19 cellular contexts compared by ENCODE assay signal in the genomic region with DNA sequence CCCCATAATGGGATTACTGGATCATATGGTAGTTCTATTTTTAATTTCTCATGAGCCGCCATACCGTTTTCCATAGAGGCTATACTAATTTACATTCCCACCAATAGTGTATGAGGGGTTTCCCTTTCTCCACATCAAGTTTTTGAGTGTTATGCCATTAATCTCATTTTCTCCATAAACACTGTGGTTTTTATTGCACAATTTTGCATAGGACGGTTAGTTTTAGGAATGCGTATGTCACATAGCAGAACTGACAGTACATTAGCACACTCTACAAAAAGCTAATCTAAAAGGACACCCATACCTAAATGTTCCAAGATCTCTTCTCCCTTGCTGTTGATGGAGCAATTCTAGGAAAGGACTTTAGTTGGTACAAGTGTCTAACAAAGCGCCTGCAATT.
"Had no signal": no experiment of that assay in that cellular context is flagged by ENCODE, and none has a peak within 500 bp of the region (broad histone marks: within the 10 kb centered on the region; RNA-seq: fewer than 3 reads in every experiment).

No MANE protein-coding gene starts in this region.

- H3K4me3 Mint-ChIP-seq: activated CD8-positive, alpha-beta T cell treated with anti-CD3 and anti-CD28 coated beads for 36 hours; activated naive CD8-positive, alpha-beta T cell; activated T-cell treated with anti-CD3 and anti-CD28 coated beads, Interleukin-2, amount 50 U/mL, for 4 hours; brain; nephron; stimulated activated naive CD8-positive, alpha-beta T cell treated with anti-CD3 and anti-CD28 coated beads, Interleukin-15, Interleukin-2, amounts not matched to agents 100 ng/mL and 50 ng/mL, for 24 hours had no signal

- H3K27me3 Mint-ChIP-seq: activated CD8-positive, alpha-beta T cell treated with anti-CD3 and anti-CD28 coated beads for 36 hours; activated naive CD8-positive, alpha-beta T cell; progenitor cell of endocrine pancreas; stimulated activated naive CD8-positive, alpha-beta T cell treated with anti-CD3 and anti-CD28 coated beads, Interleukin-15, Interleukin-2, amounts not matched to agents 100 ng/mL and 50 ng/mL, for 24 hours had no signal

- DNase-seq: activated CD8-positive, alpha-beta T cell treated with anti-CD3 and anti-CD28 coated beads for 36 hours; activated effector memory CD4-positive, alpha-beta T cell treated with anti-CD3 and anti-CD28 coated beads, Interleukin-2, amount 50 U/mL, for 16 hours; activated T-cell treated with anti-CD3 and anti-CD28 coated beads, Interleukin-2, amount 50 U/mL, for 4 hours; amygdala; central memory CD4-positive, alpha-beta T cell; cortex of kidney; effector CD4-positive, alpha-beta T cell; foreskin melanocyte; head of caudate nucleus; occipital lobe; stimulated activated CD4-positive, alpha-beta T cell treated with anti-CD3 and anti-CD28 coated beads, Interleukin-15, amount 100 ng/mL, for 24 hours; stimulated activated CD4-positive, alpha-beta T cell treated with anti-CD3 and anti-CD28 coated beads, Interleukin-4, amount 100 ng/mL, for 24 hours; T-helper 9 cell; trophoblast cell had no signal

- H3K9me3 Mint-ChIP-seq: nephron had no signal

- H3K27ac Mint-ChIP-seq: activated CD8-positive, alpha-beta T cell treated with anti-CD3 and anti-CD28 coated beads for 36 hours; activated naive CD8-positive, alpha-beta T cell; brain; nephron; progenitor cell of endocrine pancreas; stimulated activated naive CD8-positive, alpha-beta T cell treated with anti-CD3 and anti-CD28 coated beads, Interleukin-15, Interleukin-2, amounts not matched to agents 100 ng/mL and 50 ng/mL, for 24 hours had no signal

- H3K4me1 Mint-ChIP-seq: nephron had no signal

- ATAC-seq: activated CD8-positive, alpha-beta T cell treated with anti-CD3 and anti-CD28 coated beads for 36 hours; activated T-cell treated with anti-CD3 and anti-CD28 coated beads, Interleukin-2, amount 50 U/mL, for 4 hours had no signal
